ENCODE assay signal across 1 cellular context in the genomic region with DNA sequence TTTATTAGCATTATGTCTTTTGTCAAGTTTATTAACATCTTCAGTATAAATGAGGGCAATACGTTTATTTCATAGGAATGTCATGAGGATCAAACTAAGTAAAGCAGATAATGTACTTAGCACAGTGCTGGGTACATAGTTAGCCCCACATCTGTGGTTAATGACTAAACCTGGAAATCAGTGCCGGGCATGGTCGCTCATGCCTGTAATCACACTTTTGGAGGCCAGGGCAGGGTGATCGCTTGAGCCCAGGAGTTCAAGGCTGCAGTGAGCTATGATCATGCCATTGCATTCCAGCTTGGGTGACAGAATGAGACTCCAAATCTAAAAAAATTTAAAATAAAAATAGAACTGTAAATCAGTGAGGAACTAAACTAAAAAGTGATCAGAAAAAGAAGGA.
TF ChIP-seq lines count a peak whose summit lies in the region.

No MANE protein-coding gene starts in this region.

TF ChIP-seq in HepG2, 621 proteins besides CTCF, POLR2A, EP300 and RAD21 (continued from another document and continues in another):
- TF ChIP-seq, protein P1, sequence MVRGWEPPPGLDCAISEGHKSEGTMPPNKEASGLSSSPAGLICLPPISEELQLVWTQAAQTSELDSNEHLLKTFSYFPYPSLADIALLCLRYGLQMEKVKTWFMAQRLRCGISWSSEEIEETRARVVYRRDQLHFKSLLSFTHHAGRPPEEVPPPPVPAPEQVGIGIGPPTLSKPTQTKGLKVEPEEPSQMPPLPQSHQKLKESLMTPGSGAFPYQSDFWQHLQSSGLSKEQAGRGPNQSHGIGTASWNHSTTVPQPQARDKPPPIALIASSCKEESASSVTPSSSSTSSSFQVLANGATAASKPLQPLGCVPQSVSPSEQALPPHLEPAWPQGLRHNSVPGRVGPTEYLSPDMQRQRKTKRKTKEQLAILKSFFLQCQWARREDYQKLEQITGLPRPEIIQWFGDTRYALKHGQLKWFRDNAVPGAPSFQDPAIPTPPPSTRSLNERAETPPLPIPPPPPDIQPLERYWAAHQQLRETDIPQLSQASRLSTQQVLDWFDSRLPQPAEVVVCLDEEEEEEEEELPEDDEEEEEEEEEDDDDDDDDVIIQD (CRISPR knock-in tag; IDR thresholded peaks at IDR 0.05; ENCODE audit: low read depth) = peak; percentile 70; the same call in 1 of the 2 replicates
- peak; percentile 94 for TF ChIP-seq ONECUT2 (CRISPR knock-in tag; IDR thresholded peaks at IDR 0.05)
- no peak for TF ChIP-seq SOX13 (IDR thresholded peaks at IDR 0.05)
- TF ChIP-seq SOX13 (CRISPR knock-in tag; conservative IDR thresholded peaks at IDR 0.05 in 1 of 2, IDR thresholded peaks at IDR 0.05 in 1 of 2) = peak in 1 of 2 experiments; percentile 54; a peak in 1 of 4 replicates
- no peak for TF ChIP-seq ZNF24 (IDR thresholded peaks at IDR 0.05)
- no peak for TF ChIP-seq ZNF17 (CRISPR knock-in tag; IDR thresholded peaks at IDR 0.05)
- TF ChIP-seq, protein P2, sequence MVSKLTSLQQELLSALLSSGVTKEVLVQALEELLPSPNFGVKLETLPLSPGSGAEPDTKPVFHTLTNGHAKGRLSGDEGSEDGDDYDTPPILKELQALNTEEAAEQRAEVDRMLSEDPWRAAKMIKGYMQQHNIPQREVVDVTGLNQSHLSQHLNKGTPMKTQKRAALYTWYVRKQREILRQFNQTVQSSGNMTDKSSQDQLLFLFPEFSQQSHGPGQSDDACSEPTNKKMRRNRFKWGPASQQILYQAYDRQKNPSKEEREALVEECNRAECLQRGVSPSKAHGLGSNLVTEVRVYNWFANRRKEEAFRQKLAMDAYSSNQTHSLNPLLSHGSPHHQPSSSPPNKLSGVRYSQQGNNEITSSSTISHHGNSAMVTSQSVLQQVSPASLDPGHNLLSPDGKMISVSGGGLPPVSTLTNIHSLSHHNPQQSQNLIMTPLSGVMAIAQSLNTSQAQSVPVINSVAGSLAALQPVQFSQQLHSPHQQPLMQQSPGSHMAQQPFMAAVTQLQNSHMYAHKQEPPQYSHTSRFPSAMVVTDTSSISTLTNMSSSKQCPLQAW (CRISPR knock-in tag; IDR thresholded peaks at IDR 0.05) = peak; percentile 99
- no peak for TF ChIP-seq FOXK2 (IDR thresholded peaks at IDR 0.05)
- TF ChIP-seq ZNF331 (CRISPR knock-in tag; IDR thresholded peaks at IDR 0.05) = peak; percentile 55; the same call in 1 of the 2 replicates
- no peak for TF ChIP-seq ZNF550 (CRISPR knock-in tag; IDR thresholded peaks at IDR 0.05; ENCODE audit: borderline replicate concordance)
- peak; percentile 90 for TF ChIP-seq ZMYM4 (CRISPR knock-in tag; IDR thresholded peaks at IDR 0.05)
- TF ChIP-seq CREM (IDR thresholded peaks at IDR 0.05) = peak; percentile 30; the same call in 1 of the 2 replicates
- TF ChIP-seq CREM (CRISPR knock-in tag; IDR thresholded peaks at IDR 0.05) = no peak
- TF ChIP-seq ZNF777 (CRISPR knock-in tag; IDR thresholded peaks at IDR 0.05) = no peak
- peak; percentile 52; the same call in 1 of the 2 replicates for TF ChIP-seq SOX5 (CRISPR knock-in tag; IDR thresholded peaks at IDR 0.05; ENCODE audit: borderline replicate concordance)
- TF ChIP-seq, protein P3, sequence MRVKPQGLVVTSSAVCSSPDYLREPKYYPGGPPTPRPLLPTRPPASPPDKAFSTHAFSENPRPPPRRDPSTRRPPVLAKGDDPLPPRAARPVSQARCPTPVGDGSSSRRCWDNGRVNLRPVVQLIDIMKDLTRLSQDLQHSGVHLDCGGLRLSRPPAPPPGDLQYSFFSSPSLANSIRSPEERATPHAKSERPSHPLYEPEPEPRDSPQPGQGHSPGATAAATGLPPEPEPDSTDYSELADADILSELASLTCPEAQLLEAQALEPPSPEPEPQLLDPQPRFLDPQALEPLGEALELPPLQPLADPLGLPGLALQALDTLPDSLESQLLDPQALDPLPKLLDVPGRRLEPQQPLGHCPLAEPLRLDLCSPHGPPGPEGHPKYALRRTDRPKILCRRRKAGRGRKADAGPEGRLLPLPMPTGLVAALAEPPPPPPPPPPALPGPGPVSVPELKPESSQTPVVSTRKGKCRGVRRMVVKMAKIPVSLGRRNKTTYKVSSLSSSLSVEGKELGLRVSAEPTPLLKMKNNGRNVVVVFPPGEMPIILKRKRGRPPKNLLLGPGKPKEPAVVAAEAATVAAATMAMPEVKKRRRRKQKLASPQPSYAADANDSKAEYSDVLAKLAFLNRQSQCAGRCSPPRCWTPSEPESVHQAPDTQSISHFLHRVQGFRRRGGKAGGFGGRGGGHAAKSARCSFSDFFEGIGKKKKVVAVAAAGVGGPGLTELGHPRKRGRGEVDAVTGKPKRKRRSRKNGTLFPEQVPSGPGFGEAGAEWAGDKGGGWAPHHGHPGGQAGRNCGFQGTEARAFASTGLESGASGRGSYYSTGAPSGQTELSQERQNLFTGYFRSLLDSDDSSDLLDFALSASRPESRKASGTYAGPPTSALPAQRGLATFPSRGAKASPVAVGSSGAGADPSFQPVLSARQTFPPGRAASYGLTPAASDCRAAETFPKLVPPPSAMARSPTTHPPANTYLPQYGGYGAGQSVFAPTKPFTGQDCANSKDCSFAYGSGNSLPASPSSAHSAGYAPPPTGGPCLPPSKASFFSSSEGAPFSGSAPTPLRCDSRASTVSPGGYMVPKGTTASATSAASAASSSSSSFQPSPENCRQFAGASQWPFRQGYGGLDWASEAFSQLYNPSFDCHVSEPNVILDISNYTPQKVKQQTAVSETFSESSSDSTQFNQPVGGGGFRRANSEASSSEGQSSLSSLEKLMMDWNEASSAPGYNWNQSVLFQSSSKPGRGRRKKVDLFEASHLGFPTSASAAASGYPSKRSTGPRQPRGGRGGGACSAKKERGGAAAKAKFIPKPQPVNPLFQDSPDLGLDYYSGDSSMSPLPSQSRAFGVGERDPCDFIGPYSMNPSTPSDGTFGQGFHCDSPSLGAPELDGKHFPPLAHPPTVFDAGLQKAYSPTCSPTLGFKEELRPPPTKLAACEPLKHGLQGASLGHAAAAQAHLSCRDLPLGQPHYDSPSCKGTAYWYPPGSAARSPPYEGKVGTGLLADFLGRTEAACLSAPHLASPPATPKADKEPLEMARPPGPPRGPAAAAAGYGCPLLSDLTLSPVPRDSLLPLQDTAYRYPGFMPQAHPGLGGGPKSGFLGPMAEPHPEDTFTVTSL (CRISPR knock-in tag; IDR thresholded peaks at IDR 0.05; ENCODE audit: borderline replicate concordance) = peak; percentile 89
- TF ChIP-seq, protein P4, sequence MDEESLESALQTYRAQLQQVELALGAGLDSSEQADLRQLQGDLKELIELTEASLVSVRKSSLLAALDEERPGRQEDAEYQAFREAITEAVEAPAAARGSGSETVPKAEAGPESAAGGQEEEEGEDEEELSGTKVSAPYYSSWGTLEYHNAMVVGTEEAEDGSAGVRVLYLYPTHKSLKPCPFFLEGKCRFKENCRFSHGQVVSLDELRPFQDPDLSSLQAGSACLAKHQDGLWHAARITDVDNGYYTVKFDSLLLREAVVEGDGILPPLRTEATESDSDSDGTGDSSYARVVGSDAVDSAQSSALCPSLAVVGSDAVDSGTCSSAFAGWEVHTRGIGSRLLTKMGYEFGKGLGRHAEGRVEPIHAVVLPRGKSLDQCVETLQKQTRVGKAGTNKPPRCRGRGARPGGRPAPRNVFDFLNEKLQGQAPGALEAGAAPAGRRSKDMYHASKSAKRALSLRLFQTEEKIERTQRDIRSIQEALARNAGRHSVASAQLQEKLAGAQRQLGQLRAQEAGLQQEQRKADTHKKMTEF (CRISPR knock-in tag; IDR thresholded peaks at IDR 0.05) = peak; percentile 26; the same call in 1 of the 2 replicates
- peak; percentile 26; the same call in 1 of the 2 replicates for TF ChIP-seq RXRA (CRISPR knock-in tag; IDR thresholded peaks at IDR 0.05)
- TF ChIP-seq ZNF292 (CRISPR knock-in tag; IDR thresholded peaks at IDR 0.05; ENCODE audit: borderline replicate concordance, low read depth) = peak; percentile 63; the same call in 1 of the 2 replicates
- TF ChIP-seq ZSCAN21 (CRISPR knock-in tag; IDR thresholded peaks at IDR 0.05; ENCODE audit: borderline replicate concordance) = peak; percentile 98
- TF ChIP-seq MEIS2 (CRISPR knock-in tag; IDR thresholded peaks at IDR 0.05) = 0 out of 2 replicates have a peak, but pooled peaks have one; percentile 28
- TF ChIP-seq, protein P5, sequence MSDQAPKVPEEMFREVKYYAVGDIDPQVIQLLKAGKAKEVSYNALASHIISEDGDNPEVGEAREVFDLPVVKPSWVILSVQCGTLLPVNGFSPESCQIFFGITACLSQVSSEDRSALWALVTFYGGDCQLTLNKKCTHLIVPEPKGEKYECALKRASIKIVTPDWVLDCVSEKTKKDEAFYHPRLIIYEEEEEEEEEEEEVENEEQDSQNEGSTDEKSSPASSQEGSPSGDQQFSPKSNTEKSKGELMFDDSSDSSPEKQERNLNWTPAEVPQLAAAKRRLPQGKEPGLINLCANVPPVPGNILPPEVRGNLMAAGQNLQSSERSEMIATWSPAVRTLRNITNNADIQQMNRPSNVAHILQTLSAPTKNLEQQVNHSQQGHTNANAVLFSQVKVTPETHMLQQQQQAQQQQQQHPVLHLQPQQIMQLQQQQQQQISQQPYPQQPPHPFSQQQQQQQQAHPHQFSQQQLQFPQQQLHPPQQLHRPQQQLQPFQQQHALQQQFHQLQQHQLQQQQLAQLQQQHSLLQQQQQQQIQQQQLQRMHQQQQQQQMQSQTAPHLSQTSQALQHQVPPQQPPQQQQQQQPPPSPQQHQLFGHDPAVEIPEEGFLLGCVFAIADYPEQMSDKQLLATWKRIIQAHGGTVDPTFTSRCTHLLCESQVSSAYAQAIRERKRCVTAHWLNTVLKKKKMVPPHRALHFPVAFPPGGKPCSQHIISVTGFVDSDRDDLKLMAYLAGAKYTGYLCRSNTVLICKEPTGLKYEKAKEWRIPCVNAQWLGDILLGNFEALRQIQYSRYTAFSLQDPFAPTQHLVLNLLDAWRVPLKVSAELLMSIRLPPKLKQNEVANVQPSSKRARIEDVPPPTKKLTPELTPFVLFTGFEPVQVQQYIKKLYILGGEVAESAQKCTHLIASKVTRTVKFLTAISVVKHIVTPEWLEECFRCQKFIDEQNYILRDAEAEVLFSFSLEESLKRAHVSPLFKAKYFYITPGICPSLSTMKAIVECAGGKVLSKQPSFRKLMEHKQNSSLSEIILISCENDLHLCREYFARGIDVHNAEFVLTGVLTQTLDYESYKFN (CRISPR knock-in tag; conservative IDR thresholded peaks at IDR 0.05) = peak; percentile 91
- TF ChIP-seq KLF9 (CRISPR knock-in tag; IDR thresholded peaks at IDR 0.05; ENCODE audit: low read depth) = no peak
- peak; percentile 69; the same call in 1 of the 2 replicates for TF ChIP-seq ZMYM3 (CRISPR knock-in tag; IDR thresholded peaks at IDR 0.05)
- TF ChIP-seq BHLHE40 (IDR thresholded peaks at IDR 0.05; ENCODE audit: low read length) = peak; percentile 30; the same call in 1 of the 2 replicates
- TF ChIP-seq, protein P6, sequence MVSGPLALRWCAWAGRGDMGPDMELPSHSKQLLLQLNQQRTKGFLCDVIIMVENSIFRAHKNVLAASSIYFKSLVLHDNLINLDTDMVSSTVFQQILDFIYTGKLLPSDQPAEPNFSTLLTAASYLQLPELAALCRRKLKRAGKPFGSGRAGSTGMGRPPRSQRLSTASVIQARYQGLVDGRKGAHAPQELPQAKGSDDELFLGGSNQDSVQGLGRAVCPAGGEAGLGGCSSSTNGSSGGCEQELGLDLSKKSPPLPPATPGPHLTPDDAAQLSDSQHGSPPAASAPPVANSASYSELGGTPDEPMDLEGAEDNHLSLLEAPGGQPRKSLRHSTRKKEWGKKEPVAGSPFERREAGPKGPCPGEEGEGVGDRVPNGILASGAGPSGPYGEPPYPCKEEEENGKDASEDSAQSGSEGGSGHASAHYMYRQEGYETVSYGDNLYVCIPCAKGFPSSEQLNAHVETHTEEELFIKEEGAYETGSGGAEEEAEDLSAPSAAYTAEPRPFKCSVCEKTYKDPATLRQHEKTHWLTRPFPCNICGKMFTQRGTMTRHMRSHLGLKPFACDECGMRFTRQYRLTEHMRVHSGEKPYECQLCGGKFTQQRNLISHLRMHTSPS (CRISPR knock-in tag; IDR thresholded peaks at IDR 0.05; ENCODE audit: low read depth) = peak; percentile 45; the same call in 1 of the 2 replicates
- no peak for TF ChIP-seq ZBTB3 (CRISPR knock-in tag; IDR thresholded peaks at IDR 0.05; ENCODE audit: borderline replicate concordance, low read depth)
- TF ChIP-seq, protein P7, sequence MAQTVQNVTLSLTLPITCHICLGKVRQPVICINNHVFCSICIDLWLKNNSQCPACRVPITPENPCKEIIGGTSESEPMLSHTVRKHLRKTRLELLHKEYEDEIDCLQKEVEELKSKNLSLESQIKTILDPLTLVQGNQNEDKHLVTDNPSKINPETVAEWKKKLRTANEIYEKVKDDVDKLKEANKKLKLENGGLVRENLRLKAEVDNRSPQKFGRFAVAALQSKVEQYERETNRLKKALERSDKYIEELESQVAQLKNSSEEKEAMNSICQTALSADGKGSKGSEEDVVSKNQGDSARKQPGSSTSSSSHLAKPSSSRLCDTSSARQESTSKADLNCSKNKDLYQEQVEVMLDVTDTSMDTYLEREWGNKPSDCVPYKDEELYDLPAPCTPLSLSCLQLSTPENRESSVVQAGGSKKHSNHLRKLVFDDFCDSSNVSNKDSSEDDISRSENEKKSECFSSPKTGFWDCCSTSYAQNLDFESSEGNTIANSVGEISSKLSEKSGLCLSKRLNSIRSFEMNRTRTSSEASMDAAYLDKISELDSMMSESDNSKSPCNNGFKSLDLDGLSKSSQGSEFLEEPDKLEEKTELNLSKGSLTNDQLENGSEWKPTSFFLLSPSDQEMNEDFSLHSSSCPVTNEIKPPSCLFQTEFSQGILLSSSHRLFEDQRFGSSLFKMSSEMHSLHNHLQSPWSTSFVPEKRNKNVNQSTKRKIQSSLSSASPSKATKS (CRISPR knock-in tag; IDR thresholded peaks at IDR 0.05) = no peak
- TF ChIP-seq HNF4G (IDR thresholded peaks at IDR 0.05; ENCODE audit: borderline replicate concordance, low read depth, low read length) = 0 out of 2 replicates have a peak, but pooled peaks have one; percentile 26
- no peak for TF ChIP-seq HNF4G (CRISPR knock-in tag; IDR thresholded peaks at IDR 0.05; ENCODE audit: borderline replicate concordance, low read depth)
- TF ChIP-seq DPF2 (CRISPR knock-in tag; IDR thresholded peaks at IDR 0.05; ENCODE audit: borderline replicate concordance, low read depth) = peak; percentile 56; the same call in 1 of the 2 replicates
- 0 out of 2 replicates have a peak, but pooled peaks have one; percentile 24 for TF ChIP-seq ADNP (CRISPR knock-in tag; IDR thresholded peaks at IDR 0.05)
- TF ChIP-seq, protein P8, sequence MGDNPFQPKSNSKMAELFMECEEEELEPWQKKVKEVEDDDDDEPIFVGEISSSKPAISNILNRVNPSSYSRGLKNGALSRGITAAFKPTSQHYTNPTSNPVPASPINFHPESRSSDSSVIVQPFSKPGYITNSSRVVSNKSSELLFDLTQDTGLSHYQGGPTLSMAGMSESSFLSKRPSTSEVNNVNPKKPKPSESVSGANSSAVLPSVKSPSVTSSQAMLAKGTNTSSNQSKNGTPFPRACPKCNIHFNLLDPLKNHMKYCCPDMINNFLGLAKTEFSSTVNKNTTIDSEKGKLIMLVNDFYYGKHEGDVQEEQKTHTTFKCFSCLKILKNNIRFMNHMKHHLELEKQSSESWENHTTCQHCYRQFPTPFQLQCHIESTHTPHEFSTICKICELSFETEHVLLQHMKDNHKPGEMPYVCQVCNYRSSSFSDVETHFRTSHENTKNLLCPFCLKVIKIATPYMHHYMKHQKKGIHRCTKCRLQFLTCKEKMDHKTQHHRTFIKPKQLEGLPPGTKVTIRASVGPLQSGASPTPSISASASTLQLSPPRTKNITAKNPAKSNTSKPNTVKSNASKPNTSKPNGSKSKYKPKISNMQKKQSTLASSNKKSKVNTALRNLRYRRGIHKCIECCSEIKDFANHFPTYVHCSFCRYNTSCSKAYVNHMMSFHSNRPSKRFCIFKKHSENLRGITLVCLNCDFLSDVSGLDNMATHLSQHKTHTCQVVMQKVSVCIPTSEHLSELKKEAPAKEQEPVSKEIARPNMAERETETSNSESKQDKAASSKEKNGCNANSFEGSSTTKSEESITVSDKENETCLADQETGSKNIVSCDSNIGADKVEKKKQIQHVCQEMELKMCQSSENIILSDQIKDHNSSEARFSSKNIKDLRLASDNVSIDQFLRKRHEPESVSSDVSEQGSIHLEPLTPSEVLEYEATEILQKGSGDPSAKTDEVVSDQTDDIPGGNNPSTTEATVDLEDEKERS (CRISPR knock-in tag; IDR thresholded peaks at IDR 0.05) = peak; percentile 38; the same call in 1 of the 2 replicates
- TF ChIP-seq HOXA3 (CRISPR knock-in tag; IDR thresholded peaks at IDR 0.05) = peak; percentile 62; the same call in 1 of the 2 replicates
